3 cellular contexts compared by ENCODE assay signal in the genomic region with DNA sequence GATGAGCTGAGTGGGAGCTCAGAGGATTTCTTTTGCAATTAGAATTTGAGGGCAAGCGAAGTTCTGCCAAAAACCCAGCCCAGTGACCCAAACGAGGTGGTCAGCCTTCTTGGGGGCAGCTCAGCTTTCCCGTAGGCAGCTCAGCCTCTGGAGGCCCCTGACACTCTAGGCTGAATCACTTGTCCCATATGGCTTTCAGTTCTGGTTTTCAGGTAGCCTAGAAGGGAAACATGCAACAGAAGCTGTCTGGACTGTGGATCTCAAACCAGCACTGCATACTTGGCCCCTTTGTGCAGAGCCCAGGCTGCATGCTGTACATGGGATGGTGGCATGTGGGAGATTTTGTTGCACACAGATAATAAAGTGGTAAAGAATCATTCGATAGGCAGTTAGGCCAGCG.
"Had no signal": no experiment of that assay in that cellular context is flagged by ENCODE, and none has a peak within 500 bp of the region (broad histone marks: within the 10 kb centered on the region; RNA-seq: fewer than 3 reads in every experiment).

No MANE protein-coding gene starts in this region.

- ATAC-seq: GM12878 had no signal

- DNase-seq: GDM1, GF-D8 had no signal

- H3K4me3 ChIP-seq: GM12878 had no signal
